In genomic region chr3:187970106-187970505, GRCh38 we compare ENCODE assay signal across 34 cellular contexts.
"Had no signal": no experiment of that assay in that cellular context is flagged by ENCODE, and none has a peak within 500 bp of the region (broad histone marks: within the 10 kb centered on the region; RNA-seq: fewer than 3 reads in every experiment).

No MANE protein-coding gene starts in this region.

- H3K4me2 ChIP-seq: SK-N-SH had no signal

- H3K36me3 ChIP-seq: ascending aorta, cardiac muscle cell, SJSA1 had no signal

- ATAC-seq: activated T-cell treated with anti-CD3 and anti-CD28 coated beads, Interleukin-2, amount 50 U/mL, for 4 hours; Panc1 had no signal

- H3K4me3 ChIP-seq: ascending aorta, cardiac muscle cell, SJSA1 had no signal

- H3K9me3 Mint-ChIP-seq: activated CD4-positive, alpha-beta T cell treated with anti-CD3 and anti-CD28 coated beads, Interleukin-2, amount 10 ng/mL, durations not matched to agents 7 days and 5 days; activated naive CD4-positive, alpha-beta T cell treated with anti-CD3 and anti-CD28 coated beads, Interleukin-2, amount 50 U/mL, for 24 hours; activated naive CD8-positive, alpha-beta T cell treated with anti-CD3 and anti-CD28 coated beads, Interleukin-2, amount 10 ng/mL, durations not matched to agents 7 days and 5 days; activated T-cell treated with anti-CD3 and anti-CD28 coated beads, Interleukin-2, amount 50 U/mL, for 4 hours; activated T-helper 1 cell treated with anti-CD3 and anti-CD28 coated beads, Interleukin-12 subunit alpha, Interleukin-12 subunit beta, Interleukin-2, Interleukin-4 antibody, amounts not matched to agents 30 ng/mL and 10 ng/mL and 1 ng/mL, durations not matched to agents 14 hours and 24 hours and 36 hours; central memory CD8-positive, alpha-beta T cell had no signal

- H3K4me1 ChIP-seq: ascending aorta had no signal

- H3K4me3 Mint-ChIP-seq: activated CD4-positive, alpha-beta T cell treated with anti-CD3 and anti-CD28 coated beads, Interleukin-2, amount 10 ng/mL, durations not matched to agents 7 days and 5 days; activated CD8-positive, alpha-beta T cell treated with anti-CD3 and anti-CD28 coated beads, Interleukin-2, amount 10 ng/mL, durations not matched to agents 7 days and 5 days; activated naive CD4-positive, alpha-beta T cell treated with anti-CD3 and anti-CD28 coated beads, Interleukin-2, amount 50 U/mL, for 24 hours; activated naive CD8-positive, alpha-beta T cell treated with anti-CD3 and anti-CD28 coated beads, Interleukin-2, amount 10 ng/mL, durations not matched to agents 7 days and 5 days; activated T-cell treated with anti-CD3 and anti-CD28 coated beads, Interleukin-2, amount 50 U/mL, for 4 hours; activated T-helper 1 cell treated with anti-CD3 and anti-CD28 coated beads, Interleukin-12 subunit alpha, Interleukin-12 subunit beta, Interleukin-2, Interleukin-4 antibody, amounts not matched to agents 30 ng/mL and 10 ng/mL and 1 ng/mL, durations not matched to agents 14 hours and 24 hours and 36 hours; central memory CD8-positive, alpha-beta T cell had no signal

- H3K27ac Mint-ChIP-seq: activated CD4-positive, alpha-beta T cell treated with anti-CD3 and anti-CD28 coated beads, Interleukin-2, amount 10 ng/mL, durations not matched to agents 7 days and 5 days; activated CD8-positive, alpha-beta T cell treated with anti-CD3 and anti-CD28 coated beads, Interleukin-2, amount 10 ng/mL, durations not matched to agents 7 days and 5 days; activated naive CD4-positive, alpha-beta T cell treated with anti-CD3 and anti-CD28 coated beads, Interleukin-2, amount 50 U/mL, for 24 hours; activated naive CD8-positive, alpha-beta T cell treated with anti-CD3 and anti-CD28 coated beads, Interleukin-2, amount 10 ng/mL, durations not matched to agents 7 days and 5 days; activated T-helper 1 cell treated with anti-CD3 and anti-CD28 coated beads, Interleukin-12 subunit alpha, Interleukin-12 subunit beta, Interleukin-2, Interleukin-4 antibody, amounts not matched to agents 30 ng/mL and 10 ng/mL and 1 ng/mL, durations not matched to agents 14 hours and 24 hours and 36 hours had no signal

- H3K9ac ChIP-seq: SK-N-SH had no signal

- H3K27ac ChIP-seq: ascending aorta, cardiac muscle cell, SJSA1 had no signal

- H3K27me3 Mint-ChIP-seq: activated naive CD4-positive, alpha-beta T cell treated with anti-CD3 and anti-CD28 coated beads, Interleukin-2, amount 50 U/mL, for 24 hours; activated naive CD8-positive, alpha-beta T cell treated with anti-CD3 and anti-CD28 coated beads, Interleukin-2, amount 10 ng/mL, durations not matched to agents 7 days and 5 days; central memory CD8-positive, alpha-beta T cell had no signal

- H3K36me3 Mint-ChIP-seq: activated naive CD4-positive, alpha-beta T cell treated with anti-CD3 and anti-CD28 coated beads, Interleukin-2, amount 50 U/mL, for 24 hours had no signal

- FAIRE-seq: TTC549 had no signal

- DNase-seq: activated CD4-positive, alpha-beta T cell treated with anti-CD3 and anti-CD28 coated beads, Interleukin-2, amount 10 ng/mL, durations not matched to agents 7 days and 5 days; activated CD4-positive, alpha-beta T cell treated with anti-CD3 and anti-CD28 coated beads, Interleukin-2, amount 50 U/mL, for 48 hours; activated CD8-positive, alpha-beta memory T cell treated with anti-CD3 and anti-CD28 coated beads, Interleukin-2, amount 50 U/mL, for 4 hours; activated CD8-positive, alpha-beta T cell treated with anti-CD3 and anti-CD28 coated beads, Interleukin-2, amount 10 ng/mL, durations not matched to agents 7 days and 5 days; activated effector memory CD4-positive, alpha-beta T cell treated with Interleukin-2 at 50 U/mL for 16 hours; activated naive CD8-positive, alpha-beta T cell treated with anti-CD3 and anti-CD28 coated beads, Interleukin-2, amount 10 ng/mL, durations not matched to agents 7 days and 5 days; activated T-cell treated with anti-CD3 and anti-CD28 coated beads for 4 hours; activated T-cell treated with anti-CD3 and anti-CD28 coated beads, Interleukin-2, amount 50 U/mL, for 4 hours; amygdala; KBM-7; MM.1S; MV-4-11; NCI-H1092 treated with DMSO at 0.1 percent for 48 hours; NCI-H1417; NCI-H146; NCI-H187; NCI-H2029 treated with DMSO at 0.1 percent for 48 hours; NCI-H2107; NCI-H2171; NCI-H510A; NCI-H526; NCI-H748 treated with DMSO at 0.1 percent for 48 hours; NK-92 treated with Interleukin-12 subunit alpha and Interleukin-12 subunit beta, amount 100 ng/mL, for 24 hours; SHP77 treated with DMSO at 0.1 percent for 48 hours; SK-N-SH; T1000 had no signal

- H3K9me3 ChIP-seq: ascending aorta, SJSA1, SK-N-SH had no signal

- H3K27me3 ChIP-seq: ascending aorta, SJSA1 had no signal
